14 cellular contexts compared by ENCODE assay signal in genomic region chr10:106716375-106716774, GRCh38.
A peak's percentile ranks its signal among the peaks of the same experiment; 100 is the strongest.
DNase-seq lines count a peak whose midpoint lies in the region; ATAC-seq and TF ChIP-seq lines count a peak whose summit lies in the region.
"Had no signal": no experiment of that assay in that cellular context is flagged by ENCODE, and none has a peak within 500 bp of the region (broad histone marks: within the 10 kb centered on the region; RNA-seq: fewer than 3 reads in every experiment).

No MANE protein-coding gene starts in this region.

- H3K9me3 ChIP-seq in right cardiac atrium (ENCODE audit: control insufficient read depth, low read length) (no peaks in the 10 kb centered on the region), right atrium auricular region (no peaks in the 10 kb centered on the region)
- H3K9me3 ChIP-seq: Caco-2 had no signal

- no peak overlapping the region for H3K4me3 Mint-ChIP-seq in endothelial cell (ENCODE audit: unreplicated experiment)
- no peak overlapping the region for H3K4me3 Mint-ChIP-seq in nephron
- H3K4me3 Mint-ChIP-seq: CD4-positive, alpha-beta memory T cell; GM23338; H9 had no signal

- H3K4me3 ChIP-seq in right cardiac atrium (ENCODE audit: low read length) (no peak overlapping the region), right atrium auricular region (no peak overlapping the region)
- H3K4me3 ChIP-seq: GM23338 had no signal

- intact Hi-C loops in right cardiac atrium (cut with DNase I), result loop anchor here in 1 of 4 donors (10.0 kb wide), 1 partner anchor 428 kb away; no protein-coding TSS in a partner anchor

- peaks cover 12% of the 10 kb centered on the region for H3K4me1 Mint-ChIP-seq in endothelial cell (ENCODE audit: unreplicated experiment)
- H3K4me1 Mint-ChIP-seq in nephron, result peaks cover 8% of the 10 kb centered on the region
- H3K4me1 Mint-ChIP-seq: CD4-positive, alpha-beta memory T cell had no signal

- H3K27ac ChIP-seq in right cardiac atrium (ENCODE audit: low read length), result no peak overlapping the region
- H3K27ac ChIP-seq in right atrium auricular region, result no peak overlapping the region
- no peak overlapping the region for H3K27ac ChIP-seq in foreskin keratinocyte

- no peaks in the 10 kb centered on the region for H3K36me3 Mint-ChIP-seq in endothelial cell (ENCODE audit: low read depth, unreplicated experiment)
- no peaks in the 10 kb centered on the region for H3K36me3 Mint-ChIP-seq in nephron (ENCODE audit: low read depth)
- H3K36me3 Mint-ChIP-seq: CD4-positive, alpha-beta memory T cell had no signal

- TF ChIP-seq CTCF in right atrium auricular region (IDR thresholded peaks at IDR 0.05) (no peak), endothelial cell (IDR thresholded peaks at IDR 0.05; ENCODE audit: unreplicated experiment) (no peak), nephron (IDR thresholded peaks at IDR 0.05; ENCODE audit: unreplicated experiment in 3 of 3) (no peak), foreskin keratinocyte (conservative IDR thresholded peaks at IDR 0.05) (no peak)

- WGBS in right cardiac atrium, result 40% methylated on average over 1 of the region's 1 CpG

- no peaks in the 10 kb centered on the region for H3K27me3 Mint-ChIP-seq in endothelial cell (ENCODE audit: unreplicated experiment)
- H3K27me3 Mint-ChIP-seq in nephron (ENCODE audit: low read depth), result peaks cover 4% of the 10 kb centered on the region
- H3K27me3 Mint-ChIP-seq: CD4-positive, alpha-beta memory T cell had no signal

- H3K9me3 Mint-ChIP-seq in endothelial cell (ENCODE audit: unreplicated experiment) (no peaks in the 10 kb centered on the region), nephron (peaks cover 6% of the 10 kb centered on the region)

- ATAC-seq in right cardiac atrium, result peak; percentile 32 to 52
- no peak for ATAC-seq in HG02678 (IDR thresholded peaks at IDR 0.05; ENCODE audit: unreplicated experiment)
- no peak for ATAC-seq in foreskin keratinocyte
- ATAC-seq: GM23338, HCT116 had no signal

- DNase-seq in right cardiac atrium (no peak), right atrium auricular region (ENCODE audit: low spot score) (no peak), endothelial cell (ENCODE audit: low spot score) (no peak), foreskin keratinocyte (no peak)
- DNase-seq: C1 segment of cervical spinal cord; Caco-2; CD4-positive, alpha-beta memory T cell; DMS153; DND-41; H9 had no signal

- H3K27ac Mint-ChIP-seq in endothelial cell (ENCODE audit: unreplicated experiment) (peak overlapping the region; percentile 25), nephron (peak overlapping the region; percentile 15 to 50 (median 42))
- H3K27ac Mint-ChIP-seq: CD4-positive, alpha-beta memory T cell; GM23338; H9 had no signal

- H3K27me3 ChIP-seq in right cardiac atrium (ENCODE audit: control insufficient read depth, insufficient read depth) (no peaks in the 10 kb centered on the region), right atrium auricular region (no peaks in the 10 kb centered on the region), foreskin keratinocyte (no peaks in the 10 kb centered on the region)

- H3K36me3 ChIP-seq in right atrium auricular region, result no peaks in the 10 kb centered on the region

- H3K4me1 ChIP-seq in right cardiac atrium (ENCODE audit: control insufficient read depth, insufficient read depth, low read length), result no peaks in the 10 kb centered on the region
- no peaks in the 10 kb centered on the region for H3K4me1 ChIP-seq in right atrium auricular region
- no peaks in the 10 kb centered on the region for H3K4me1 ChIP-seq in foreskin keratinocyte
- H3K4me1 ChIP-seq: Caco-2 had no signal

Comparison
In these comparisons a context has a peak if more than half of its experiments do, and no peak if none do; other contexts are left out.
1. ATAC-seq: peak in right cardiac atrium (2 of 2); none in HG02678 (single experiment) and foreskin keratinocyte (single experiment).